ENCODE assay signal across 27 cellular contexts in genomic region chr9:133927041-133927440, GRCh38.
DNase-seq lines count a peak whose midpoint lies in the region; ATAC-seq and TF ChIP-seq lines count a peak whose summit lies in the region.
"Had no signal": no experiment of that assay in that cellular context is flagged by ENCODE, and none has a peak within 500 bp of the region (broad histone marks: within the 10 kb centered on the region; RNA-seq: fewer than 3 reads in every experiment).

No MANE protein-coding gene starts in this region.

- POLR2A ChIA-PET in RWPE1 (lab: Yijun Ruan, JAX; ENCODE audit: low non-redundant PET) = no interaction called here

- H3K4me3 Mint-ChIP-seq in nephron progenitor cell = no peak overlapping the region
- H3K4me3 Mint-ChIP-seq: activated T-cell treated with anti-CD3 and anti-CD28 coated beads, Interleukin-2, amount 50 U/mL, for 4 hours; CD8-positive, alpha-beta memory T cell; naive thymus-derived CD4-positive, alpha-beta T cell; WTC11 had no signal

- H3K4me1 Mint-ChIP-seq in nephron progenitor cell = peaks cover 40% of the 10 kb centered on the region
- H3K4me1 Mint-ChIP-seq: CD8-positive, alpha-beta memory T cell had no signal

- H3K27ac Mint-ChIP-seq in nephron progenitor cell = peak overlapping the region; percentile 42

- peaks cover 35% of the 10 kb centered on the region for H3K36me3 Mint-ChIP-seq in nephron progenitor cell (ENCODE audit: low read depth)
- H3K36me3 Mint-ChIP-seq: CD8-positive, alpha-beta memory T cell; naive thymus-derived CD4-positive, alpha-beta T cell had no signal

- no peaks in the 10 kb centered on the region for H3K27me3 ChIP-seq in GM06990 (replicated peaks; ENCODE audit: control insufficient read depth, insufficient read depth, low read length)
- H3K27me3 ChIP-seq: BE2C, left lung, upper lobe of left lung had no signal

- TF ChIP-seq CTCF in GM06990 (IDR thresholded peaks at IDR 0.05; ENCODE audit: insufficient read depth, low read length, poor library complexity, severe bottlenecking) = no peak
- no peak for TF ChIP-seq CTCF in RWPE1 (conservative IDR thresholded peaks at IDR 0.05; ENCODE audit: low read depth)
- TF ChIP-seq CTCF in nephron progenitor cell (IDR thresholded peaks at IDR 0.05) = no peak

- H3K4me3 ChIP-seq in GM06990 (replicated peaks; ENCODE audit: low read depth, low read length) = peak overlapping the region; percentile 62
- H3K4me3 ChIP-seq: left lung, smooth muscle cell, upper lobe of left lung had no signal

- H3K9me3 Mint-ChIP-seq in nephron progenitor cell = peaks cover 3% of the 10 kb centered on the region
- H3K9me3 Mint-ChIP-seq: activated T-cell treated with anti-CD3 and anti-CD28 coated beads, Interleukin-2, amount 50 U/mL, for 4 hours; CD8-positive, alpha-beta memory T cell; naive thymus-derived CD4-positive, alpha-beta T cell had no signal

- no peak for ATAC-seq in HG03097 (IDR thresholded peaks at IDR 0.05; ENCODE audit: low FRiP score, unreplicated experiment)
- ATAC-seq: activated T-cell treated with anti-CD3 and anti-CD28 coated beads, Interleukin-2, amount 50 U/mL, for 4 hours; left lung; naive thymus-derived CD4-positive, alpha-beta T cell; WTC11 had no signal

- DNase-seq in GM06990 (ENCODE audit: extremely low read depth, insufficient read length) (peak; percentile 33), RWPE1 (ENCODE audit: low spot score) (no peak), nephron progenitor cell (no peak), LoVo (ENCODE audit: low spot score) (no peak), NCI-H2227 (lab: John Stamatoyannopoulos, UW; ENCODE audit: unreplicated experiment) (no peak), putamen (ENCODE audit: low spot score) (no peak)
- DNase-seq: activated CD4-positive, alpha-beta T cell treated with anti-CD3 and anti-CD28 coated beads, Interleukin-2, amount 50 U/mL, for 1 hour; activated T-cell treated with anti-CD3 and anti-CD28 coated beads, Interleukin-2, amount 50 U/mL, for 4 hours; BE2C; CD8-positive, alpha-beta memory T cell; cerebellar nuclear complex; naive thymus-derived CD4-positive, alpha-beta T cell; NCI-H1092 treated with DMSO at 0.1 percent for 48 hours; NCI-H187 treated with DMSO at 0.1 percent for 48 hours; NCI-H524 treated with DMSO at 0.1 percent for 48 hours; NK-92 treated with Interleukin-12 subunit alpha and Interleukin-12 subunit beta, amount 100 ng/mL, for 24 hours; retina; stimulated activated CD4-positive, alpha-beta T cell treated with anti-CD3 and anti-CD28 coated beads, Interleukin-1b, Interleukin-23, amount 100 ng/mL, for 48 hours; stimulated activated CD8-positive, alpha-beta memory T cell treated with anti-CD3 and anti-CD28 coated beads, Interleukin-4, amount 100 ng/mL, for 48 hours; SW 1271; T1000; upper lobe of left lung had no signal

- CTCF ChIA-PET in RWPE1 (lab: Yijun Ruan, JAX) = no interaction called here

- H3K36me3 ChIP-seq in GM06990 (ENCODE audit: control insufficient read depth, insufficient read depth, low read length) = peaks cover 9% of the 10 kb centered on the region
- H3K36me3 ChIP-seq: left lung had no signal

- peaks cover 3% of the 10 kb centered on the region for H3K27me3 Mint-ChIP-seq in nephron progenitor cell (ENCODE audit: low read depth, poor library complexity)
- H3K27me3 Mint-ChIP-seq: naive thymus-derived CD4-positive, alpha-beta T cell had no signal

- H3K27ac ChIP-seq in RWPE1 = peak overlapping the region; percentile 59
- H3K27ac ChIP-seq: left lung, upper lobe of left lung had no signal

- TF ChIP-seq POLR2A in GM19193 (IDR thresholded peaks at IDR 0.05; ENCODE audit: extremely low read depth, insufficient read depth, insufficient read length) = peak; percentile 9
